23 cellular contexts compared by ENCODE assay signal in the genomic region with DNA sequence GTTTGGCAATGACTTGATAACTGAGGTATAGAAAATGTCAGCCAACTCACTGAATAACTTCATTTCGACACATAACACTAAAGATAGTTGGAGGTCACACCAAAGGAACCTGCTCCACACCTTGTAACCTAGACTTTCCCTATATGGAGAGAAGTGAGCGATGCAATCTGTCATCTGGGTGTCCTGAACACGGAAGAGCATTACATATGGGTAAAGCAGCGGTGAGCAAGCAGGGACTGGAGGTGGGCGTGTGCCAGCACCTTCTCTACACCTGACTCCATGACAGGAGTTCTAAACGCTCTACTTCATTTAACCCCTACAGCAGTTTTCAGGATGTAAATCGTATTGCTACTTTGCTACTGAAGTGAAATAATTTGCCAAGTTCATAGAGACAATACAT.
DNase-seq lines count a peak whose midpoint lies in the region; ATAC-seq, FAIRE-seq and TF ChIP-seq lines count a peak whose summit lies in the region.
"Had no signal": no experiment of that assay in that cellular context is flagged by ENCODE, and none has a peak within 500 bp of the region (broad histone marks: within the 10 kb centered on the region; RNA-seq: fewer than 3 reads in every experiment).

No MANE protein-coding gene starts in this region.

- no peaks in the 10 kb centered on the region for H3K79me2 ChIP-seq in GM23338 (replicated peaks; ENCODE audit: insufficient read depth)

- 0 out of 2 replicates have a peak overlapping the region, but pooled peaks have one; percentile 19 for H3K27ac Mint-ChIP-seq in GM23338
- H3K27ac Mint-ChIP-seq: B cell; CD4-positive, alpha-beta T cell; CD8-positive, alpha-beta memory T cell had no signal

- in situ Hi-C loops in GM13976 (cut with MboI; ENCODE audit: low sequenced_read_pairs, unreplicated experiment): no loop called here

- H3K9me2 ChIP-seq in GM23338 (ENCODE audit: insufficient read depth): 0 out of 2 replicates have a peak, but pooled peaks cover 3% of the 10 kb centered on the region

- TF ChIP-seq CTCF in GM23338 (conservative IDR thresholded peaks at IDR 0.05; ENCODE audit: low read depth in 2 of 2) (no peak), bronchial epithelial cell (IDR thresholded peaks at IDR 0.05; ENCODE audit: insufficient read depth, low read length, severe bottlenecking) (no peak), foreskin keratinocyte (conservative IDR thresholded peaks at IDR 0.05) (no peak), GM13976 (IDR thresholded peaks at IDR 0.05; ENCODE audit: borderline replicate concordance, control extremely low read depth, extremely low read depth, insufficient read depth, missing control alignments) (no peak)

- no peaks in the 10 kb centered on the region for H4K20me1 ChIP-seq in GM23338 (replicated peaks; ENCODE audit: insufficient read depth)
- H4K20me1 ChIP-seq: BLaER1 had no signal

- no peak overlapping the region for H3K4me2 ChIP-seq in GM23338
- H3K4me2 ChIP-seq: BLaER1 had no signal

- H3K27me3 ChIP-seq in GM23338 (ENCODE audit: insufficient read depth): no peaks in the 10 kb centered on the region
- no peaks in the 10 kb centered on the region for H3K27me3 ChIP-seq in bronchial epithelial cell (ENCODE audit: control insufficient read depth, insufficient read depth, low read length)
- peaks cover 5% of the 10 kb centered on the region for H3K27me3 ChIP-seq in foreskin keratinocyte
- H3K27me3 ChIP-seq: BLaER1 had no signal

- ATAC-seq in GM23338 (no peak), foreskin keratinocyte (peak; percentile 53)
- ATAC-seq: GM12878 had no signal

- peaks cover 2% of the 10 kb centered on the region for H3K27me3 Mint-ChIP-seq in GM23338 (ENCODE audit: insufficient read depth, low read depth, poor library complexity)

- H3K4me1 Mint-ChIP-seq in GM23338: peaks cover 14% of the 10 kb centered on the region
- H3K4me1 Mint-ChIP-seq: B cell; CD8-positive, alpha-beta memory T cell had no signal

- H3K4me3 Mint-ChIP-seq in GM23338: no peak overlapping the region
- H3K4me3 Mint-ChIP-seq: B cell; CD4-positive, alpha-beta T cell; CD8-positive, alpha-beta memory T cell had no signal

- H3K36me3 ChIP-seq in GM23338 (ENCODE audit: insufficient read depth) (no peaks in the 10 kb centered on the region), bronchial epithelial cell (ENCODE audit: control insufficient read depth, insufficient read depth, low read length) (no peaks in the 10 kb centered on the region)
- H3K36me3 ChIP-seq: BLaER1, HAP-1 had no signal

- FAIRE-seq in bronchial epithelial cell (lab: Jason Lieb, UNC): no peak
- FAIRE-seq: A204.1, D721Med, GM12878, GM18507, H54 had no signal

- H3F3A ChIP-seq in GM23338 (replicated peaks; ENCODE audit: low read depth): no peaks in the 10 kb centered on the region

- H3K27ac ChIP-seq in GM23338 (ENCODE audit: low read depth) (no peak overlapping the region), foreskin keratinocyte (no peak overlapping the region)
- H3K27ac ChIP-seq: 22Rv1, BLaER1, C4-2B had no signal

- no peak overlapping the region for H2AFZ ChIP-seq in GM23338

- H3K4me3 ChIP-seq in GM23338: no peak overlapping the region
- no peak overlapping the region for H3K4me3 ChIP-seq in bronchial epithelial cell (ENCODE audit: low read depth, low read length)
- H3K4me3 ChIP-seq: BLaER1, GM12878, HAP-1 had no signal

- no peaks in the 10 kb centered on the region for H3K9me3 Mint-ChIP-seq in GM23338
- H3K9me3 Mint-ChIP-seq: CD4-positive, alpha-beta T cell; CD8-positive, alpha-beta memory T cell had no signal

- DNase-seq in GM23338 (ENCODE audit: low spot score): no peak
- DNase-seq in bronchial epithelial cell (ENCODE audit: low read depth): peak; percentile 17
- peak in 1 of 2 donors; percentile 26 for DNase-seq in foreskin keratinocyte
- DNase-seq in foreskin melanocyte: no peak
- DNase-seq in GM13976 (ENCODE audit: low spot score): no peak
- no peak for DNase-seq in epidermal melanocyte (ENCODE audit: insufficient read length, low spot score)
- DNase-seq: CD4-positive, alpha-beta T cell; CD8-positive, alpha-beta memory T cell; DMS 273 treated with DMSO at 0.1 percent for 48 hours; DMS79; EL; GDM1; GOT3 had no signal

- H3K4me1 ChIP-seq in GM23338 (ENCODE audit: insufficient read depth) (0 out of 2 replicates have a peak, but pooled peaks cover 5% of the 10 kb centered on the region), foreskin keratinocyte (no peaks in the 10 kb centered on the region)
- H3K4me1 ChIP-seq: BLaER1, HAP-1 had no signal

- no peaks in the 10 kb centered on the region for H3K36me3 Mint-ChIP-seq in GM23338 (ENCODE audit: low read depth)
- H3K36me3 Mint-ChIP-seq: CD8-positive, alpha-beta memory T cell had no signal

TF ChIP-seq in GM23338, 12 proteins besides CTCF, POLR2A, EP300 and RAD21:
- TF ChIP-seq POLR2AphosphoS5 (IDR thresholded peaks at IDR 0.05; ENCODE audit: low read depth) (no peak), NANOG (IDR thresholded peaks at IDR 0.05; ENCODE audit: borderline replicate concordance) (no peak), EZH2phosphoT487 (IDR thresholded peaks at IDR 0.05; ENCODE audit: unreplicated experiment) (no peak), CREB1 (CRISPR knock-in tag; IDR thresholded peaks at IDR 0.05; ENCODE audit: low read depth) (no peak), EZH2 (IDR thresholded peaks at IDR 0.05; ENCODE audit: low read depth, unreplicated experiment) (no peak), ZNF331 (CRISPR knock-in tag; IDR thresholded peaks at IDR 0.05; ENCODE audit: low read depth) (no peak), ZNF114 (CRISPR knock-in tag; IDR thresholded peaks at IDR 0.05) (no peak), JUNB (IDR thresholded peaks at IDR 0.05; ENCODE audit: unreplicated experiment) (no peak)
- TF ChIP-seq, protein P1, sequence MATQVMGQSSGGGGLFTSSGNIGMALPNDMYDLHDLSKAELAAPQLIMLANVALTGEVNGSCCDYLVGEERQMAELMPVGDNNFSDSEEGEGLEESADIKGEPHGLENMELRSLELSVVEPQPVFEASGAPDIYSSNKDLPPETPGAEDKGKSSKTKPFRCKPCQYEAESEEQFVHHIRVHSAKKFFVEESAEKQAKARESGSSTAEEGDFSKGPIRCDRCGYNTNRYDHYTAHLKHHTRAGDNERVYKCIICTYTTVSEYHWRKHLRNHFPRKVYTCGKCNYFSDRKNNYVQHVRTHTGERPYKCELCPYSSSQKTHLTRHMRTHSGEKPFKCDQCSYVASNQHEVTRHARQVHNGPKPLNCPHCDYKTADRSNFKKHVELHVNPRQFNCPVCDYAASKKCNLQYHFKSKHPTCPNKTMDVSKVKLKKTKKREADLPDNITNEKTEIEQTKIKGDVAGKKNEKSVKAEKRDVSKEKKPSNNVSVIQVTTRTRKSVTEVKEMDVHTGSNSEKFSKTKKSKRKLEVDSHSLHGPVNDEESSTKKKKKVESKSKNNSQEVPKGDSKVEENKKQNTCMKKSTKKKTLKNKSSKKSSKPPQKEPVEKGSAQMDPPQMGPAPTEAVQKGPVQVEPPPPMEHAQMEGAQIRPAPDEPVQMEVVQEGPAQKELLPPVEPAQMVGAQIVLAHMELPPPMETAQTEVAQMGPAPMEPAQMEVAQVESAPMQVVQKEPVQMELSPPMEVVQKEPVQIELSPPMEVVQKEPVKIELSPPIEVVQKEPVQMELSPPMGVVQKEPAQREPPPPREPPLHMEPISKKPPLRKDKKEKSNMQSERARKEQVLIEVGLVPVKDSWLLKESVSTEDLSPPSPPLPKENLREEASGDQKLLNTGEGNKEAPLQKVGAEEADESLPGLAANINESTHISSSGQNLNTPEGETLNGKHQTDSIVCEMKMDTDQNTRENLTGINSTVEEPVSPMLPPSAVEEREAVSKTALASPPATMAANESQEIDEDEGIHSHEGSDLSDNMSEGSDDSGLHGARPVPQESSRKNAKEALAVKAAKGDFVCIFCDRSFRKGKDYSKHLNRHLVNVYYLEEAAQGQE (IDR thresholded peaks at IDR 0.05; ENCODE audit: unreplicated experiment): no peak
- TF ChIP-seq, protein P2, sequence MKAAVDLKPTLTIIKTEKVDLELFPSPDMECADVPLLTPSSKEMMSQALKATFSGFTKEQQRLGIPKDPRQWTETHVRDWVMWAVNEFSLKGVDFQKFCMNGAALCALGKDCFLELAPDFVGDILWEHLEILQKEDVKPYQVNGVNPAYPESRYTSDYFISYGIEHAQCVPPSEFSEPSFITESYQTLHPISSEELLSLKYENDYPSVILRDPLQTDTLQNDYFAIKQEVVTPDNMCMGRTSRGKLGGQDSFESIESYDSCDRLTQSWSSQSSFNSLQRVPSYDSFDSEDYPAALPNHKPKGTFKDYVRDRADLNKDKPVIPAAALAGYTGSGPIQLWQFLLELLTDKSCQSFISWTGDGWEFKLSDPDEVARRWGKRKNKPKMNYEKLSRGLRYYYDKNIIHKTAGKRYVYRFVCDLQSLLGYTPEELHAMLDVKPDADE (IDR thresholded peaks at IDR 0.05): no peak
